Comparison of ENCODE assay signal across 1 cellular context in the genomic region with DNA sequence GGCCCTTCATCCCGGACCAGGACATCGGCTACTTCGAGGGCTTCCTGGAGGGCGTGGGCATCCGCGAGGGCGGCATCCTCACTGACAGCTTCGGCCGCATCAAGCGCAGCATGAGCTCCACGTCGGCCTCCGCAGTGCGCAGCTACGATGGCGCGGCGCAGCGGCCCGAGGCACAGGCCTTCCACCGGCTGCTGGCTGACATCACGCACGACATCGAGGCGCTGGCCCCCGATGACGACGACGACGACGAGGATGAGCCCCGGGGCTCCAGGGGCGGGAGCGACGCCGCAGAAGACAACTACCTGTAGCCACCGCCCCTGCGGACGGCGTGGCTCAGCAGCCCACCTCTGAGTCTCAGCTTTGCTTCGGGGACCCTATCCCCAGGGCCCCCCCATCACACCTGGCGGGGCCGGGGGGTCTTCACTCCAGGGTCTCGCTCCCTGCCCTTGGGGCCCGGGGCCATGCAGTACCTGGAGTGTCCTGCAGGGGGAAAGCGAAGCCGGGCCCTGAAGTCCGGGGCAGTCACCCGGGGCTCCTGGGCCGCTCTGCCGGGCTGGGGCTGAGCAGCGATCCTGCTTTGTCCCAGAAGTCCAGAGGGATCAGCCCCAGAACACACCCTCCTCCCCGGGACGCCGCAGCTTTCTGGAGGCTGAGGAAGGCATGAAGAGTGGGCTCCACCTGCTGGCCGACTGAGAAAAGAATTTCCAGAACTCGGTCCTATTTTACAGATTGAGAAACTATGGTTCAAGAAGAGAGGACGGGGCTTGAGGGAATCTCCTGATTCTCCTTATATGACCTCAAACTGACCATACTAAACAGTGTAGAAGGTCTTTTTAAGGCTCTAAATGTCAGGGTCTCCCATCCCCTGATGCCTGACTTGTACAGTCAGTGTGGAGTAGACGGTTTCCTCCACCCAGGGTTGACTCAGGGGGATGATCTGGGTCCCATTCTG.
TF ChIP-seq lines count a peak whose summit lies in the region.

No MANE protein-coding gene starts in this region.

TF ChIP-seq in HepG2, 621 proteins besides CTCF, POLR2A, EP300 and RAD21 (continued from another document):
- TF ChIP-seq ZFP1 (CRISPR knock-in tag; IDR thresholded peaks at IDR 0.05) (no peak), ZNF616 (CRISPR knock-in tag; IDR thresholded peaks at IDR 0.05; ENCODE audit: low read depth) (no peak; the same call in 1 of the 2 replicates), KLF11 (CRISPR knock-in tag; IDR thresholded peaks at IDR 0.05) (peak; percentile 51; the same call in 1 of the 2 replicates), NR2F2 (IDR thresholded peaks at IDR 0.05; ENCODE audit: borderline replicate concordance, low read depth) (no peak), ARHGAP35 (CRISPR knock-in tag; IDR thresholded peaks at IDR 0.05; ENCODE audit: borderline replicate concordance) (0 out of 2 replicates have a peak, but pooled peaks have one; percentile 65), ZZZ3 (CRISPR knock-in tag; IDR thresholded peaks at IDR 0.05; ENCODE audit: borderline replicate concordance) (no peak), SNAPC2 (CRISPR knock-in tag; IDR thresholded peaks at IDR 0.05) (no peak), PCBP1 (IDR thresholded peaks at IDR 0.05; ENCODE audit: borderline replicate concordance, low read depth, low read length) (peak; percentile 31; the same call in 1 of the 2 replicates), CBX5 (CRISPR knock-in tag; IDR thresholded peaks at IDR 0.05; ENCODE audit: borderline replicate concordance) (0 out of 2 replicates have a peak, but pooled peaks have one; percentile 52), HCFC1 (IDR thresholded peaks at IDR 0.05; ENCODE audit: low read depth, low read length) (no peak), ZSCAN21 (CRISPR knock-in tag; IDR thresholded peaks at IDR 0.05; ENCODE audit: borderline replicate concordance) (no peak), ZIK1 (CRISPR knock-in tag; IDR thresholded peaks at IDR 0.05; ENCODE audit: borderline replicate concordance, low read depth) (0 out of 2 replicates have a peak, but pooled peaks have one; percentile 47), KLF12 (CRISPR knock-in tag; IDR thresholded peaks at IDR 0.05; ENCODE audit: borderline replicate concordance) (peak; percentile 92), ZNF652 (CRISPR knock-in tag; IDR thresholded peaks at IDR 0.05; ENCODE audit: borderline replicate concordance, low read depth) (no peak), NCOA2 (CRISPR knock-in tag; IDR thresholded peaks at IDR 0.05) (no peak), REPIN1 (CRISPR knock-in tag; IDR thresholded peaks at IDR 0.05; ENCODE audit: borderline replicate concordance, low read depth) (no peak; the same call in 1 of the 2 replicates), NONO (IDR thresholded peaks at IDR 0.05) (no peak), NONO (CRISPR knock-in tag; conservative IDR thresholded peaks at IDR 0.05) (no peak), ARNT2 (CRISPR knock-in tag; IDR thresholded peaks at IDR 0.05; ENCODE audit: low read depth) (no peak), FOXC1 (CRISPR knock-in tag; IDR thresholded peaks at IDR 0.05; ENCODE audit: borderline replicate concordance) (peak; percentile 81; the same call in 1 of the 2 replicates), HNRNPUL1 (IDR thresholded peaks at IDR 0.05; ENCODE audit: low read depth, low read length) (no peak), ZNF101 (CRISPR knock-in tag; IDR thresholded peaks at IDR 0.05; ENCODE audit: borderline replicate concordance, low read depth) (no peak), FOXJ3 (CRISPR knock-in tag; IDR thresholded peaks at IDR 0.05; ENCODE audit: borderline replicate concordance) (0 out of 2 replicates have a peak, but pooled peaks have one; percentile 60)
- TF ChIP-seq, protein P1, sequence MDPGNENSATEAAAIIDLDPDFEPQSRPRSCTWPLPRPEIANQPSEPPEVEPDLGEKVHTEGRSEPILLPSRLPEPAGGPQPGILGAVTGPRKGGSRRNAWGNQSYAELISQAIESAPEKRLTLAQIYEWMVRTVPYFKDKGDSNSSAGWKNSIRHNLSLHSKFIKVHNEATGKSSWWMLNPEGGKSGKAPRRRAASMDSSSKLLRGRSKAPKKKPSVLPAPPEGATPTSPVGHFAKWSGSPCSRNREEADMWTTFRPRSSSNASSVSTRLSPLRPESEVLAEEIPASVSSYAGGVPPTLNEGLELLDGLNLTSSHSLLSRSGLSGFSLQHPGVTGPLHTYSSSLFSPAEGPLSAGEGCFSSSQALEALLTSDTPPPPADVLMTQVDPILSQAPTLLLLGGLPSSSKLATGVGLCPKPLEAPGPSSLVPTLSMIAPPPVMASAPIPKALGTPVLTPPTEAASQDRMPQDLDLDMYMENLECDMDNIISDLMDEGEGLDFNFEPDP (CRISPR knock-in tag; conservative IDR thresholded peaks at IDR 0.05) = no peak
- TF ChIP-seq, protein P2, sequence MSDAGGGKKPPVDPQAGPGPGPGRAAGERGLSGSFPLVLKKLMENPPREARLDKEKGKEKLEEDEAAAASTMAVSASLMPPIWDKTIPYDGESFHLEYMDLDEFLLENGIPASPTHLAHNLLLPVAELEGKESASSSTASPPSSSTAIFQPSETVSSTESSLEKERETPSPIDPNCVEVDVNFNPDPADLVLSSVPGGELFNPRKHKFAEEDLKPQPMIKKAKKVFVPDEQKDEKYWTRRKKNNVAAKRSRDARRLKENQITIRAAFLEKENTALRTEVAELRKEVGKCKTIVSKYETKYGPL (CRISPR knock-in tag; IDR thresholded peaks at IDR 0.05) = no peak
- TF ChIP-seq, protein P3, sequence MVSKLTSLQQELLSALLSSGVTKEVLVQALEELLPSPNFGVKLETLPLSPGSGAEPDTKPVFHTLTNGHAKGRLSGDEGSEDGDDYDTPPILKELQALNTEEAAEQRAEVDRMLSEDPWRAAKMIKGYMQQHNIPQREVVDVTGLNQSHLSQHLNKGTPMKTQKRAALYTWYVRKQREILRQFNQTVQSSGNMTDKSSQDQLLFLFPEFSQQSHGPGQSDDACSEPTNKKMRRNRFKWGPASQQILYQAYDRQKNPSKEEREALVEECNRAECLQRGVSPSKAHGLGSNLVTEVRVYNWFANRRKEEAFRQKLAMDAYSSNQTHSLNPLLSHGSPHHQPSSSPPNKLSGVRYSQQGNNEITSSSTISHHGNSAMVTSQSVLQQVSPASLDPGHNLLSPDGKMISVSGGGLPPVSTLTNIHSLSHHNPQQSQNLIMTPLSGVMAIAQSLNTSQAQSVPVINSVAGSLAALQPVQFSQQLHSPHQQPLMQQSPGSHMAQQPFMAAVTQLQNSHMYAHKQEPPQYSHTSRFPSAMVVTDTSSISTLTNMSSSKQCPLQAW (CRISPR knock-in tag; IDR thresholded peaks at IDR 0.05) = peak; percentile 87
- TF ChIP-seq, protein P4, sequence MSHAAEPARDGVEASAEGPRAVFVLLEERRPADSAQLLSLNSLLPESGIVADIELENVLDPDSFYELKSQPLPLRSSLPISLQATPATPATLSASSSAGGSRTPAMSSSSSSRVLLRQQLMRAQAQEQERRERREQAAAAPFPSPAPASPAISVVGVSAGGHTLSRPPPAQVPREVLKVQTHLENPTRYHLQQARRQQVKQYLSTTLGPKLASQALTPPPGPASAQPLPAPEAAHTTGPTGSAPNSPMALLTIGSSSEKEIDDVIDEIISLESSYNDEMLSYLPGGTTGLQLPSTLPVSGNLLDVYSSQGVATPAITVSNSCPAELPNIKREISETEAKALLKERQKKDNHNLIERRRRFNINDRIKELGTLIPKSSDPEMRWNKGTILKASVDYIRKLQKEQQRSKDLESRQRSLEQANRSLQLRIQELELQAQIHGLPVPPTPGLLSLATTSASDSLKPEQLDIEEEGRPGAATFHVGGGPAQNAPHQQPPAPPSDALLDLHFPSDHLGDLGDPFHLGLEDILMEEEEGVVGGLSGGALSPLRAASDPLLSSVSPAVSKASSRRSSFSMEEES (CRISPR knock-in tag; IDR thresholded peaks at IDR 0.05) = 0 out of 2 replicates have a peak, but pooled peaks have one; percentile 22
- TF ChIP-seq, protein P5, sequence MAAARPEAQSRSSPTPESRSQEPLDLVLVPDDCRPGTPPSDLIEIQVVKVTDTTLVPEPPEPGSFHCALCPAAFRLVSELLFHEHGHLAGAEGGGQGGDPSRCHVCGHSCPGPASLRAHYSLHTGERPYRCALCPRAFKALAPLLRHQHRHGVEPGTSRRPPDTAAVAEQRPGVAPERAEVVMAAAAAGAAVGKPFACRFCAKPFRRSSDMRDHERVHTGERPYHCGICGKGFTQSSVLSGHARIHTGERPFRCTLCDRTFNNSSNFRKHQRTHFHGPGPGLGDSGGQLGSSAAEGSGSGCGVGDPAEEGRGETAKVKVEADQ (CRISPR knock-in tag; IDR thresholded peaks at IDR 0.05; ENCODE audit: borderline replicate concordance) = 0 out of 2 replicates have a peak, but pooled peaks have one; percentile 55
- TF ChIP-seq, protein P6, sequence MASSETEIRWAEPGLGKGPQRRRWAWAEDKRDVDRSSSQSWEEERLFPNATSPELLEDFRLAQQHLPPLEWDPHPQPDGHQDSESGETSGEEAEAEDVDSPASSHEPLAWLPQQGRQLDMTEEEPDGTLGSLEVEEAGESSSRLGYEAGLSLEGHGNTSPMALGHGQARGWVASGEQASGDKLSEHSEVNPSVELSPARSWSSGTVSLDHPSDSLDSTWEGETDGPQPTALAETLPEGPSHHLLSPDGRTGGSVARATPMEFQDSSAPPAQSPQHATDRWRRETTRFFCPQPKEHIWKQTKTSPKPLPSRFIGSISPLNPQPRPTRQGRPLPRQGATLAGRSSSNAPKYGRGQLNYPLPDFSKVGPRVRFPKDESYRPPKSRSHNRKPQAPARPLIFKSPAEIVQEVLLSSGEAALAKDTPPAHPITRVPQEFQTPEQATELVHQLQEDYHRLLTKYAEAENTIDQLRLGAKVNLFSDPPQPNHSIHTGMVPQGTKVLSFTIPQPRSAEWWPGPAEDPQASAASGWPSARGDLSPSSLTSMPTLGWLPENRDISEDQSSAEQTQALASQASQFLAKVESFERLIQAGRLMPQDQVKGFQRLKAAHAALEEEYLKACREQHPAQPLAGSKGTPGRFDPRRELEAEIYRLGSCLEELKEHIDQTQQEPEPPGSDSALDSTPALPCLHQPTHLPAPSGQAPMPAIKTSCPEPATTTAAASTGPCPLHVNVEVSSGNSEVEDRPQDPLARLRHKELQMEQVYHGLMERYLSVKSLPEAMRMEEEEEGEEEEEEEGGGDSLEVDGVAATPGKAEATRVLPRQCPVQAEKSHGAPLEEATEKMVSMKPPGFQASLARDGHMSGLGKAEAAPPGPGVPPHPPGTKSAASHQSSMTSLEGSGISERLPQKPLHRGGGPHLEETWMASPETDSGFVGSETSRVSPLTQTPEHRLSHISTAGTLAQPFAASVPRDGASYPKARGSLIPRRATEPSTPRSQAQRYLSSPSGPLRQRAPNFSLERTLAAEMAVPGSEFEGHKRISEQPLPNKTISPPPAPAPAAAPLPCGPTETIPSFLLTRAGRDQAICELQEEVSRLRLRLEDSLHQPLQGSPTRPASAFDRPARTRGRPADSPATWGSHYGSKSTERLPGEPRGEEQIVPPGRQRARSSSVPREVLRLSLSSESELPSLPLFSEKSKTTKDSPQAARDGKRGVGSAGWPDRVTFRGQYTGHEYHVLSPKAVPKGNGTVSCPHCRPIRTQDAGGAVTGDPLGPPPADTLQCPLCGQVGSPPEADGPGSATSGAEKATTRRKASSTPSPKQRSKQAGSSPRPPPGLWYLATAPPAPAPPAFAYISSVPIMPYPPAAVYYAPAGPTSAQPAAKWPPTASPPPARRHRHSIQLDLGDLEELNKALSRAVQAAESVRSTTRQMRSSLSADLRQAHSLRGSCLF (CRISPR knock-in tag; IDR thresholded peaks at IDR 0.05; ENCODE audit: borderline replicate concordance) = 0 out of 2 replicates have a peak, but pooled peaks have one; percentile 27
- TF ChIP-seq, protein P7, sequence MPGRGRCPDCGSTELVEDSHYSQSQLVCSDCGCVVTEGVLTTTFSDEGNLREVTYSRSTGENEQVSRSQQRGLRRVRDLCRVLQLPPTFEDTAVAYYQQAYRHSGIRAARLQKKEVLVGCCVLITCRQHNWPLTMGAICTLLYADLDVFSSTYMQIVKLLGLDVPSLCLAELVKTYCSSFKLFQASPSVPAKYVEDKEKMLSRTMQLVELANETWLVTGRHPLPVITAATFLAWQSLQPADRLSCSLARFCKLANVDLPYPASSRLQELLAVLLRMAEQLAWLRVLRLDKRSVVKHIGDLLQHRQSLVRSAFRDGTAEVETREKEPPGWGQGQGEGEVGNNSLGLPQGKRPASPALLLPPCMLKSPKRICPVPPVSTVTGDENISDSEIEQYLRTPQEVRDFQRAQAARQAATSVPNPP (CRISPR knock-in tag; IDR thresholded peaks at IDR 0.05) = no peak
- TF ChIP-seq, protein P8, sequence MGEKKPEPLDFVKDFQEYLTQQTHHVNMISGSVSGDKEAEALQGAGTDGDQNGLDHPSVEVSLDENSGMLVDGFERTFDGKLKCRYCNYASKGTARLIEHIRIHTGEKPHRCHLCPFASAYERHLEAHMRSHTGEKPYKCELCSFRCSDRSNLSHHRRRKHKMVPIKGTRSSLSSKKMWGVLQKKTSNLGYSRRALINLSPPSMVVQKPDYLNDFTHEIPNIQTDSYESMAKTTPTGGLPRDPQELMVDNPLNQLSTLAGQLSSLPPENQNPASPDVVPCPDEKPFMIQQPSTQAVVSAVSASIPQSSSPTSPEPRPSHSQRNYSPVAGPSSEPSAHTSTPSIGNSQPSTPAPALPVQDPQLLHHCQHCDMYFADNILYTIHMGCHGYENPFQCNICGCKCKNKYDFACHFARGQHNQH (CRISPR knock-in tag; IDR thresholded peaks at IDR 0.05) = peak; percentile 48; the same call in 1 of the 2 replicates
